32 cellular contexts compared by ENCODE assay signal in the genomic region with DNA sequence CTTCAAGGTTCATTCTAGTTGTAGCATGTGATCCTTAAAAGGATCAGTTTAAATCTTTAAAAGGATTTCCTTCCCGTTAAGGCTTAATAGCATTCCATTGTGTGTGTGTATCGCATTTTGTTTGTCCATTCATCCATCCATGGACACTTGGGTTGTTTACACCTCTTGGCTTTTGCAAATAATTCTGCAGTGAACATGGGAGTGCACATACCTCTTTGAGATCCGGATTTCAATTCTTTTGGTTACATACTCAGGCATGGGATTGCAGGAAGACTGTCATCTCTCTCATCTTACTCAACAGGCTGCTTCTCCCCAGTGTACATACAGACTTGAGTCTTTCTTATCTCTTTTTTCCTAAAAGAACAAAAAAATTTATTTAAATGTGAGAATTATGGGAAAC. TPM values are rescaled to one million over a fixed set of nuclear protein-coding genes. Genes with fewer than 3 reads are reported as not detected.
DNase-seq lines count a peak whose midpoint lies in the region; ATAC-seq, FAIRE-seq and TF ChIP-seq lines count a peak whose summit lies in the region.
"Had no signal": no experiment of that assay in that cellular context is flagged by ENCODE, and none has a peak within 500 bp of the region (broad histone marks: within the 10 kb centered on the region; RNA-seq: fewer than 3 reads in every experiment).

No MANE protein-coding gene starts in this region.

- H3K4me1 ChIP-seq in SJSA1 (replicated peaks) (peaks cover 73% of the 10 kb centered on the region), keratinocyte (ENCODE audit: control insufficient read depth, extremely low read depth, insufficient read depth, low read length) (peaks cover 3% of the 10 kb centered on the region)

- peak; percentile 29 for FAIRE-seq in keratinocyte (lab: Jason Lieb, UNC)
- FAIRE-seq: frontal cortex, GM12891 had no signal

- H3K27me3 Mint-ChIP-seq in CD14-positive monocyte (ENCODE audit: low read depth in 3 of 3) = peaks cover 0 to 7% (median 2%) of the 10 kb centered on the region in 3 donors

- H3K79me2 ChIP-seq in keratinocyte (ENCODE audit: control insufficient read depth, insufficient read depth, low read length) = no peaks in the 10 kb centered on the region

- H3K4me3 ChIP-seq in SJSA1 (no peak overlapping the region), keratinocyte (ENCODE audit: control insufficient read depth in 2 of 3, extremely low read depth in 1 of 3, insufficient read depth in 2 of 3, low read depth in 1 of 3, low read length in 3 of 3) (no peak overlapping the region)
- H3K4me3 ChIP-seq: heart right ventricle, SK-N-MC, transverse colon had no signal

- dilution Hi-C loops in keratinocyte (cut with MboI; ENCODE audit: extremely low pct_ligation_motif_present, low sequenced_read_pairs) = no loop called here

- no peak overlapping the region for H2AFZ ChIP-seq in keratinocyte (ENCODE audit: control insufficient read depth, low read length)

- H3K36me3 ChIP-seq in SJSA1 = peaks cover 8% of the 10 kb centered on the region
- H3K36me3 ChIP-seq in keratinocyte (ENCODE audit: control insufficient read depth in 2 of 2, extremely low read depth in 1 of 2, insufficient read depth in 2 of 2, low read length in 2 of 2) = no peaks in the 10 kb centered on the region
- H3K36me3 ChIP-seq: BE2C, transverse colon had no signal

- H3K9me3 Mint-ChIP-seq in CD14-positive monocyte = peaks cover 2 to 12% (median 6%) of the 10 kb centered on the region in 7 donors
- H3K9me3 Mint-ChIP-seq: activated naive CD8-positive, alpha-beta T cell treated with anti-CD3 and anti-CD28 coated beads, Interleukin-2, amount 50 U/mL, for 24 hours; activated T-cell treated with anti-CD3 and anti-CD28 coated beads, Interleukin-2, amount 50 U/mL, for 72 hours; effector memory CD8-positive, alpha-beta T cell; H9 had no signal

- DNase-seq in DMS79 (lab: John Stamatoyannopoulos, UW) = peak; percentile 47
- peak in 1 of 2 experiments; percentile 42 for DNase-seq in SJSA1 (ENCODE audit: low read depth in 1 of 2, low spot score in 2 of 2)
- no peak for DNase-seq in keratinocyte (ENCODE audit: low read depth, low spot score)
- peak; percentile 92 for DNase-seq in renal cortical epithelial cell (ENCODE audit: low read depth)
- DNase-seq in NCI-H69 (lab: John Stamatoyannopoulos, UW) = no peak
- no peak for DNase-seq in CD14-positive monocyte (ENCODE audit: low spot score)
- no peak for DNase-seq in epidermal melanocyte (ENCODE audit: insufficient read length, low spot score)
- DNase-seq: ACHN; activated CD4-positive, alpha-beta T cell treated with anti-CD3 and anti-CD28 coated beads, Interleukin-2, amount 50 U/mL, for 4 hours; activated naive CD8-positive, alpha-beta T cell treated with anti-CD3 and anti-CD28 coated beads, Interleukin-2, amount 50 U/mL, for 24 hours; activated T-cell treated with anti-CD3 and anti-CD28 coated beads, Interleukin-2, amount 50 U/mL, for 72 hours; BE2C; CD8-positive, alpha-beta memory T cell; central memory CD4-positive, alpha-beta T cell; effector memory CD8-positive, alpha-beta T cell; H9; heart right ventricle; mammary epithelial cell; NCI-H146; NCI-H510A treated with DMSO at 0.1 percent for 48 hours; NK-92 treated with Interleukin-12 subunit alpha and Interleukin-12 subunit beta, amount 100 ng/mL, for 24 hours; stimulated activated CD4-positive, alpha-beta T cell treated with anti-CD3 and anti-CD28 coated beads, Interleukin-12 subunit alpha, Interleukin-12 subunit beta, amount 100 ng/mL, for 4 hours; stimulated activated CD4-positive, alpha-beta T cell treated with anti-CD3 and anti-CD28 coated beads, Interleukin-4, amount 100 ng/mL, for 1 hour; T-helper 1 cell; transverse colon had no signal

- no peak overlapping the region for H3K4me2 ChIP-seq in keratinocyte (ENCODE audit: control insufficient read depth, extremely low read depth, insufficient read depth, low read depth, low read length)

- TF ChIP-seq CTCF in keratinocyte (optimal IDR thresholded peaks at IDR 0.05 in 1 of 3, IDR thresholded peaks at IDR 0.05 in 1 of 3, conservative IDR thresholded peaks at IDR 0.05 in 1 of 3; ENCODE audit: extremely low read depth in 1 of 3, insufficient read depth in 2 of 3, low read length in 3 of 3) (no peak), CD14-positive monocyte (IDR thresholded peaks at IDR 0.05) (no peak)

- no peak overlapping the region for H3K4me3 Mint-ChIP-seq in CD14-positive monocyte
- H3K4me3 Mint-ChIP-seq: activated naive CD8-positive, alpha-beta T cell treated with anti-CD3 and anti-CD28 coated beads, Interleukin-2, amount 50 U/mL, for 24 hours; activated T-cell treated with anti-CD3 and anti-CD28 coated beads, Interleukin-2, amount 50 U/mL, for 72 hours; CD8-positive, alpha-beta memory T cell; effector memory CD8-positive, alpha-beta T cell; H9; neural crest cell had no signal

- peak overlapping the region; percentile 77 for H3K27ac ChIP-seq in SJSA1
- H3K27ac ChIP-seq in keratinocyte (ENCODE audit: control insufficient read depth, insufficient read depth, low read length) = no peak overlapping the region
- H3K27ac ChIP-seq: SK-N-MC had no signal

- H3K9me3 ChIP-seq in SJSA1 (replicated peaks) (no peaks in the 10 kb centered on the region), keratinocyte (ENCODE audit: control insufficient read depth, low read depth, low read length) (no peaks in the 10 kb centered on the region)
- H3K9me3 ChIP-seq: BE2C, transverse colon had no signal

- H3K4me1 Mint-ChIP-seq in CD14-positive monocyte = no peaks in the 10 kb centered on the region
- H3K4me1 Mint-ChIP-seq: activated naive CD8-positive, alpha-beta T cell treated with anti-CD3 and anti-CD28 coated beads, Interleukin-2, amount 50 U/mL, for 24 hours; CD8-positive, alpha-beta memory T cell had no signal

- H4K20me1 ChIP-seq in keratinocyte (ENCODE audit: control insufficient read depth, extremely low read depth, insufficient read depth, low read length) = no peaks in the 10 kb centered on the region

- no peak overlapping the region for H3K27ac Mint-ChIP-seq in CD14-positive monocyte
- H3K27ac Mint-ChIP-seq: activated naive CD8-positive, alpha-beta T cell treated with anti-CD3 and anti-CD28 coated beads, Interleukin-2, amount 50 U/mL, for 24 hours; activated T-cell treated with anti-CD3 and anti-CD28 coated beads, Interleukin-2, amount 50 U/mL, for 72 hours; CD8-positive, alpha-beta memory T cell; effector memory CD8-positive, alpha-beta T cell had no signal

- ATAC-seq in GM21447 (IDR thresholded peaks at IDR 0.05; ENCODE audit: unreplicated experiment) = no peak
- ATAC-seq: activated naive CD8-positive, alpha-beta T cell treated with anti-CD3 and anti-CD28 coated beads, Interleukin-2, amount 50 U/mL, for 24 hours; activated T-cell treated with anti-CD3 and anti-CD28 coated beads, Interleukin-2, amount 50 U/mL, for 72 hours; effector memory CD8-positive, alpha-beta T cell; esophagus mucosa; heart right ventricle; right cardiac atrium had no signal

- no peak overlapping the region for H3K9ac ChIP-seq in keratinocyte (ENCODE audit: control insufficient read depth, extremely low read depth, insufficient read depth, low read length)

- H3K36me3 Mint-ChIP-seq in CD14-positive monocyte = no peaks in the 10 kb centered on the region
- H3K36me3 Mint-ChIP-seq: CD8-positive, alpha-beta memory T cell had no signal

- no peaks in the 10 kb centered on the region for H3K9me1 ChIP-seq in keratinocyte (ENCODE audit: control insufficient read depth, extremely low read depth, insufficient read depth, low read length)

- H3K27me3 ChIP-seq in SJSA1 (replicated peaks) (no peaks in the 10 kb centered on the region), keratinocyte (ENCODE audit: control insufficient read depth, extremely low read depth, insufficient read depth, low read length) (no peaks in the 10 kb centered on the region)
- H3K27me3 ChIP-seq: BE2C, heart right ventricle, transverse colon had no signal

- intact Hi-C loops in CD14-positive monocyte (cut with micrococcal nuclease) = no loop called here

RNA-seq across cellular contexts. Expression of a gene that starts 1.2 kb away (rescaled TPM):
- total RNA-seq in SJSA1 (2014; rRNA removed; shearing (Covaris generic)) = not detected in 2 replicates
- polyA plus RNA-seq in keratinocyte (not detected in 3 replicates), CD14-positive monocyte (not detected)
- not detected for polyA plus RNA-seq in keratinocyte (2011; ENCODE audit: low read depth)
- not detected in 2 replicates for polyA plus RNA-seq in keratinocyte (2011; cell fraction: cytosol; rRNA removed)
- not detected in 2 replicates for polyA plus RNA-seq in keratinocyte (2011; cell fraction: nucleus; rRNA removed)
- polyA plus RNA-seq in keratinocyte (2012; ENCODE audit: low replicate concordance) = not detected in 2 replicates
- not detected in 3 replicates for polyA minus RNA-seq in keratinocyte
- not detected for polyA minus RNA-seq in keratinocyte (2011; cell fraction: cytosol; rRNA and poly(A)+ RNA removed)
- not detected in 2 replicates for polyA minus RNA-seq in keratinocyte (2011; cell fraction: nucleus; rRNA and poly(A)+ RNA removed)
- total RNA-seq in renal cortical epithelial cell = not detected in 2 replicates
- total RNA-seq: activated T-cell treated with anti-CD3 and anti-CD28 coated beads, Interleukin-2, amount 50 U/mL, for 72 hours; CD8-positive, alpha-beta memory T cell; esophagus mucosa; frontal cortex; H9; heart right ventricle; mammary epithelial cell; neural crest cell; right cardiac atrium; transverse colon had no signal
- polyA plus RNA-seq: CD8-positive, alpha-beta memory T cell; heart right ventricle; mammary epithelial cell; right cardiac atrium had no signal

RNA-seq across cellular contexts. Expression of a gene that starts 32.9 kb away (rescaled TPM):
- 25.6 and 31.3 TPM in 2 replicates for total RNA-seq in SJSA1 (2014; rRNA removed; shearing (Covaris generic))
- polyA plus RNA-seq in keratinocyte (5.7 to 23.1 TPM (median 10.3 TPM) in 3 replicates), CD14-positive monocyte (under 1 TPM; 0.12 to 0.16 TPM)
- 18.7 TPM for polyA plus RNA-seq in keratinocyte (2011; ENCODE audit: low read depth)
- polyA plus RNA-seq in keratinocyte (2011; cell fraction: cytosol; rRNA removed) = 13.6 and 21.2 TPM in 2 replicates
- 17.6 and 22.6 TPM in 2 replicates for polyA plus RNA-seq in keratinocyte (2011; cell fraction: nucleus; rRNA removed)
- 8.1 and 26.4 TPM in 2 replicates for polyA plus RNA-seq in keratinocyte (2012; ENCODE audit: low replicate concordance)
- 15.6 to 19.5 TPM (median 19.4 TPM) in 3 replicates for polyA minus RNA-seq in keratinocyte
- 22.3 TPM for polyA minus RNA-seq in keratinocyte (2011; cell fraction: cytosol; rRNA and poly(A)+ RNA removed)
- polyA minus RNA-seq in keratinocyte (2011; cell fraction: nucleus; rRNA and poly(A)+ RNA removed) = 15.7 and 33.5 TPM in 2 replicates
- total RNA-seq in renal cortical epithelial cell = 51.4 and 261 TPM in 2 replicates

Comparison
In these comparisons a context has a peak if more than half of its experiments do, and no peak if none do; other contexts are left out.
1. DNase-seq: peak in DMS79 (single experiment) and renal cortical epithelial cell (single experiment); none in keratinocyte (single experiment), NCI-H69 (single experiment), CD14-positive monocyte (single experiment) and epidermal melanocyte (single experiment).